ENCODE assay signal across 27 cellular contexts in genomic region chr5:86376214-86376613, GRCh38.
"Had no signal": no experiment of that assay in that cellular context is flagged by ENCODE, and none has a peak within 500 bp of the region (broad histone marks: within the 10 kb centered on the region; RNA-seq: fewer than 3 reads in every experiment).

No MANE protein-coding gene starts in this region.

- H3K27me3 Mint-ChIP-seq: dendritic cell treated with granulocyte-macrophage colony-stimulating factor and Interleukin-4, amounts not matched to agents 40 ng/mL and 50 ng/mL, for 4 days; effector memory CD8-positive, alpha-beta T cell; naive B cell had no signal

- DNase-seq: colonic mucosa; cortex of kidney; effector CD8-positive, alpha-beta T cell; effector memory CD8-positive, alpha-beta T cell; endodermal cell; erythroblast; esophagus squamous epithelium; foreskin fibroblast; foreskin melanocyte; gastrocnemius medialis; heart left ventricle; hypothalamus; immature natural killer cell; islet precursor cell; kidney; kidney glomerular epithelial cell; left colon; left lung; left ventricle myocardium superior; lower lobe of right lung; mesenchymal stem cell; mucosa of descending colon; naive B cell had no signal

- H3K9me3 Mint-ChIP-seq: dendritic cell treated with granulocyte-macrophage colony-stimulating factor and Interleukin-4, amounts not matched to agents 40 ng/mL and 50 ng/mL, for 4 days had no signal

- H3K4me1 Mint-ChIP-seq: endodermal cell, immature natural killer cell, naive B cell had no signal

- H3K4me3 Mint-ChIP-seq: dendritic cell treated with granulocyte-macrophage colony-stimulating factor and Interleukin-4, amounts not matched to agents 40 ng/mL and 50 ng/mL, for 4 days; effector memory CD8-positive, alpha-beta T cell; endodermal cell; immature natural killer cell; mesothelial cell of epicardium had no signal

- H3K36me3 Mint-ChIP-seq: immature natural killer cell, naive B cell had no signal

- H3K27ac ChIP-seq: colonic mucosa, epithelial cell of prostate, esophagus squamous epithelium, gastrocnemius medialis, heart left ventricle, hepatocyte, left lung, lower lobe of right lung had no signal

- H3K27ac Mint-ChIP-seq: dendritic cell treated with granulocyte-macrophage colony-stimulating factor and Interleukin-4, amounts not matched to agents 40 ng/mL and 50 ng/mL, for 4 days; effector memory CD8-positive, alpha-beta T cell; endodermal cell; immature natural killer cell; mesothelial cell of epicardium; naive B cell had no signal
